In genomic region chr13:46735425-46735824, GRCh38 we compare ENCODE assay signal across 39 cellular contexts.
"Had no signal": no experiment of that assay in that cellular context is flagged by ENCODE, and none has a peak within 500 bp of the region (broad histone marks: within the 10 kb centered on the region; RNA-seq: fewer than 3 reads in every experiment).

No MANE protein-coding gene starts in this region.

- FAIRE-seq: bronchial epithelial cell had no signal

- H3K36me3 ChIP-seq: adrenal gland, breast epithelium had no signal

- H3K9me3 Mint-ChIP-seq: activated naive CD4-positive, alpha-beta T cell treated with anti-CD3 and anti-CD28 coated beads for 36 hours; activated naive CD4-positive, alpha-beta T cell treated with anti-CD3 and anti-CD28 coated beads, Interleukin-2, amount 10 ng/mL, durations not matched to agents 7 days and 5 days; activated naive CD4-positive, alpha-beta T cell treated with anti-CD3 and anti-CD28 coated beads, Interleukin-2, amount 50 U/mL, for 24 hours; activated naive CD4-positive, alpha-beta T cell treated with anti-CD3 and anti-CD28 coated beads, Interleukin-2, amount 50 U/mL, for 72 hours; activated naive CD8-positive, alpha-beta T cell treated with anti-CD3 and anti-CD28 coated beads for 36 hours; activated naive CD8-positive, alpha-beta T cell treated with anti-CD3 and anti-CD28 coated beads, Interleukin-2, amount 10 ng/mL, durations not matched to agents 7 days and 5 days; activated naive CD8-positive, alpha-beta T cell treated with anti-CD3 and anti-CD28 coated beads, Interleukin-2, amount 50 U/mL, for 24 hours; activated T-cell treated with anti-CD3 and anti-CD28 coated beads, Interleukin-2, amount 50 U/mL, for 24 hours; activated T-cell treated with anti-CD3 and anti-CD28 coated beads, Interleukin-2, amount 50 U/mL, for 4 hours; activated T-cell treated with anti-CD3 and anti-CD28 coated beads, Interleukin-2, amount 50 U/mL, for 72 hours; activated T-helper 1 cell treated with anti-CD3 and anti-CD28 coated beads, Interleukin-12 subunit alpha, Interleukin-12 subunit beta, Interleukin-2, Interleukin-4 antibody, amounts not matched to agents 30 ng/mL and 10 ng/mL and 1 ng/mL, durations not matched to agents 14 hours and 24 hours and 36 hours; activated T-helper 17 cell treated with anti-CD3 and anti-CD28 coated beads, Interleukin-2, amount 50 U/mL, for 72 hours; activated T-helper 2 cell treated with anti-CD3 and anti-CD28 coated beads, Interferon-gamma antibody, Interleukin-2, Interleukin-4, amounts not matched to agents 10 μg/mL and 5 μg/mL and 100 μg/mL, durations not matched to agents 14 hours and 24 hours and 36 hours; brain; central memory CD8-positive, alpha-beta T cell had no signal

- H3K27ac ChIP-seq: adrenal gland, ascending aorta, body of pancreas, brain microvascular endothelial cell, breast epithelium, cardiac muscle cell had no signal

- DNase-seq: activated effector memory CD4-positive, alpha-beta T cell treated with anti-CD3 and anti-CD28 coated beads, Interleukin-2, amount 50 U/mL, for 16 hours; activated effector memory CD4-positive, alpha-beta T cell treated with Interleukin-2 at 50 U/mL for 16 hours; activated gamma-delta T cell; activated gamma-delta T cell treated with Interleukin-2 at 50 U/mL for 16 hours; activated naive CD4-positive, alpha-beta T cell; activated naive CD4-positive, alpha-beta T cell treated with anti-CD3 and anti-CD28 coated beads for 36 hours; activated naive CD4-positive, alpha-beta T cell treated with anti-CD3 and anti-CD28 coated beads, Interleukin-2, amount 10 ng/mL, durations not matched to agents 7 days and 5 days; activated naive CD4-positive, alpha-beta T cell treated with anti-CD3 and anti-CD28 coated beads, Interleukin-2, amount 50 U/mL, for 16 hours; activated naive CD4-positive, alpha-beta T cell treated with Interleukin-2 at 50 U/mL for 16 hours; activated naive CD8-positive, alpha-beta T cell treated with anti-CD3 and anti-CD28 coated beads for 36 hours; activated naive CD8-positive, alpha-beta T cell treated with anti-CD3 and anti-CD28 coated beads, Interleukin-2, amount 10 ng/mL, durations not matched to agents 7 days and 5 days; activated naive CD8-positive, alpha-beta T cell treated with anti-CD3 and anti-CD28 coated beads, Interleukin-2, amount 50 U/mL, for 24 hours; activated T-cell treated with anti-CD3 and anti-CD28 coated beads, Interleukin-2, amount 50 U/mL, for 1 hour; activated T-cell treated with anti-CD3 and anti-CD28 coated beads, Interleukin-2, amount 50 U/mL, for 24 hours; activated T-cell treated with anti-CD3 and anti-CD28 coated beads, Interleukin-2, amount 50 U/mL, for 4 hours; activated T-cell treated with anti-CD3 and anti-CD28 coated beads, Interleukin-2, amount 50 U/mL, for 48 hours; activated T-cell treated with anti-CD3 and anti-CD28 coated beads, Interleukin-2, amount 50 U/mL, for 72 hours; adrenal gland; amniotic stem cell; amygdala; anterior cingulate cortex; aorta; body of pancreas; brain microvascular endothelial cell; caudate nucleus; central memory CD4-positive, alpha-beta T cell; cerebellar nuclear complex had no signal

- ATAC-seq: activated naive CD4-positive, alpha-beta T cell treated with anti-CD3 and anti-CD28 coated beads, Interleukin-2, amount 50 U/mL, for 72 hours; activated naive CD8-positive, alpha-beta T cell treated with anti-CD3 and anti-CD28 coated beads, Interleukin-2, amount 50 U/mL, for 24 hours; activated T-cell treated with anti-CD3 and anti-CD28 coated beads, Interleukin-2, amount 50 U/mL, for 4 hours; activated T-cell treated with anti-CD3 and anti-CD28 coated beads, Interleukin-2, amount 50 U/mL, for 72 hours; activated T-helper 17 cell treated with anti-CD3 and anti-CD28 coated beads, Interleukin-2, amount 50 U/mL, for 72 hours; body of pancreas had no signal

- H3K4me1 ChIP-seq: adrenal gland, ascending aorta, body of pancreas, breast epithelium had no signal

- H3K27ac Mint-ChIP-seq: activated naive CD4-positive, alpha-beta T cell treated with anti-CD3 and anti-CD28 coated beads for 36 hours; activated naive CD4-positive, alpha-beta T cell treated with anti-CD3 and anti-CD28 coated beads, Interleukin-2, amount 10 ng/mL, durations not matched to agents 7 days and 5 days; activated naive CD4-positive, alpha-beta T cell treated with anti-CD3 and anti-CD28 coated beads, Interleukin-2, amount 50 U/mL, for 24 hours; activated naive CD8-positive, alpha-beta T cell; activated naive CD8-positive, alpha-beta T cell treated with anti-CD3 and anti-CD28 coated beads for 36 hours; activated naive CD8-positive, alpha-beta T cell treated with anti-CD3 and anti-CD28 coated beads, Interleukin-2, amount 10 ng/mL, durations not matched to agents 7 days and 5 days; activated naive CD8-positive, alpha-beta T cell treated with anti-CD3 and anti-CD28 coated beads, Interleukin-2, amount 50 U/mL, for 24 hours; activated T-cell treated with anti-CD3 and anti-CD28 coated beads, Interleukin-2, amount 50 U/mL, for 24 hours; activated T-cell treated with anti-CD3 and anti-CD28 coated beads, Interleukin-2, amount 50 U/mL, for 72 hours; activated T-helper 1 cell treated with anti-CD3 and anti-CD28 coated beads, Interleukin-12 subunit alpha, Interleukin-12 subunit beta, Interleukin-2, Interleukin-4 antibody, amounts not matched to agents 30 ng/mL and 10 ng/mL and 1 ng/mL, durations not matched to agents 14 hours and 24 hours and 36 hours; activated T-helper 17 cell treated with anti-CD3 and anti-CD28 coated beads, Interleukin-2, amount 50 U/mL, for 72 hours; activated T-helper 2 cell treated with anti-CD3 and anti-CD28 coated beads, Interferon-gamma antibody, Interleukin-2, Interleukin-4, amounts not matched to agents 10 μg/mL and 5 μg/mL and 100 μg/mL, durations not matched to agents 14 hours and 24 hours and 36 hours; brain had no signal

- H3K4me1 Mint-ChIP-seq: activated naive CD4-positive, alpha-beta T cell treated with anti-CD3 and anti-CD28 coated beads, Interleukin-2, amount 10 ng/mL, durations not matched to agents 7 days and 5 days; activated naive CD4-positive, alpha-beta T cell treated with anti-CD3 and anti-CD28 coated beads, Interleukin-2, amount 50 U/mL, for 24 hours; activated naive CD8-positive, alpha-beta T cell treated with anti-CD3 and anti-CD28 coated beads for 36 hours; activated naive CD8-positive, alpha-beta T cell treated with anti-CD3 and anti-CD28 coated beads, Interleukin-2, amount 50 U/mL, for 24 hours; activated T-helper 17 cell treated with anti-CD3 and anti-CD28 coated beads, Interleukin-2, amount 50 U/mL, for 72 hours; brain; central memory CD8-positive, alpha-beta T cell had no signal

- H3K27me3 ChIP-seq: adrenal gland, ascending aorta, body of pancreas, brain microvascular endothelial cell, breast epithelium, cardiac muscle cell had no signal

- H3K4me3 ChIP-seq: adrenal gland, ascending aorta, body of pancreas, breast epithelium, cardiac muscle cell had no signal

- H3K4me3 Mint-ChIP-seq: activated naive CD4-positive, alpha-beta T cell treated with anti-CD3 and anti-CD28 coated beads for 36 hours; activated naive CD4-positive, alpha-beta T cell treated with anti-CD3 and anti-CD28 coated beads, Interleukin-2, amount 10 ng/mL, durations not matched to agents 7 days and 5 days; activated naive CD4-positive, alpha-beta T cell treated with anti-CD3 and anti-CD28 coated beads, Interleukin-2, amount 50 U/mL, for 24 hours; activated naive CD8-positive, alpha-beta T cell; activated naive CD8-positive, alpha-beta T cell treated with anti-CD3 and anti-CD28 coated beads for 36 hours; activated naive CD8-positive, alpha-beta T cell treated with anti-CD3 and anti-CD28 coated beads, Interleukin-2, amount 10 ng/mL, durations not matched to agents 7 days and 5 days; activated naive CD8-positive, alpha-beta T cell treated with anti-CD3 and anti-CD28 coated beads, Interleukin-2, amount 50 U/mL, for 24 hours; activated T-cell treated with anti-CD3 and anti-CD28 coated beads, Interleukin-2, amount 50 U/mL, for 24 hours; activated T-cell treated with anti-CD3 and anti-CD28 coated beads, Interleukin-2, amount 50 U/mL, for 4 hours; activated T-cell treated with anti-CD3 and anti-CD28 coated beads, Interleukin-2, amount 50 U/mL, for 72 hours; activated T-helper 1 cell treated with anti-CD3 and anti-CD28 coated beads, Interleukin-12 subunit alpha, Interleukin-12 subunit beta, Interleukin-2, Interleukin-4 antibody, amounts not matched to agents 30 ng/mL and 10 ng/mL and 1 ng/mL, durations not matched to agents 14 hours and 24 hours and 36 hours; activated T-helper 17 cell treated with anti-CD3 and anti-CD28 coated beads, Interleukin-2, amount 50 U/mL, for 72 hours; brain; central memory CD8-positive, alpha-beta T cell had no signal

- H3K27me3 Mint-ChIP-seq: activated naive CD4-positive, alpha-beta T cell treated with anti-CD3 and anti-CD28 coated beads, Interleukin-2, amount 10 ng/mL, durations not matched to agents 7 days and 5 days; activated naive CD4-positive, alpha-beta T cell treated with anti-CD3 and anti-CD28 coated beads, Interleukin-2, amount 50 U/mL, for 24 hours; activated naive CD8-positive, alpha-beta T cell; activated naive CD8-positive, alpha-beta T cell treated with anti-CD3 and anti-CD28 coated beads for 36 hours; activated naive CD8-positive, alpha-beta T cell treated with anti-CD3 and anti-CD28 coated beads, Interleukin-2, amount 10 ng/mL, durations not matched to agents 7 days and 5 days; activated naive CD8-positive, alpha-beta T cell treated with anti-CD3 and anti-CD28 coated beads, Interleukin-2, amount 50 U/mL, for 24 hours; activated T-cell treated with anti-CD3 and anti-CD28 coated beads, Interleukin-2, amount 50 U/mL, for 24 hours; activated T-helper 17 cell treated with anti-CD3 and anti-CD28 coated beads, Interleukin-2, amount 50 U/mL, for 72 hours; brain; central memory CD8-positive, alpha-beta T cell had no signal

- H3K9me3 ChIP-seq: adrenal gland, ascending aorta, body of pancreas, breast epithelium had no signal
